Comparison of ENCODE assay signal across 8 cellular contexts in the genomic region with DNA sequence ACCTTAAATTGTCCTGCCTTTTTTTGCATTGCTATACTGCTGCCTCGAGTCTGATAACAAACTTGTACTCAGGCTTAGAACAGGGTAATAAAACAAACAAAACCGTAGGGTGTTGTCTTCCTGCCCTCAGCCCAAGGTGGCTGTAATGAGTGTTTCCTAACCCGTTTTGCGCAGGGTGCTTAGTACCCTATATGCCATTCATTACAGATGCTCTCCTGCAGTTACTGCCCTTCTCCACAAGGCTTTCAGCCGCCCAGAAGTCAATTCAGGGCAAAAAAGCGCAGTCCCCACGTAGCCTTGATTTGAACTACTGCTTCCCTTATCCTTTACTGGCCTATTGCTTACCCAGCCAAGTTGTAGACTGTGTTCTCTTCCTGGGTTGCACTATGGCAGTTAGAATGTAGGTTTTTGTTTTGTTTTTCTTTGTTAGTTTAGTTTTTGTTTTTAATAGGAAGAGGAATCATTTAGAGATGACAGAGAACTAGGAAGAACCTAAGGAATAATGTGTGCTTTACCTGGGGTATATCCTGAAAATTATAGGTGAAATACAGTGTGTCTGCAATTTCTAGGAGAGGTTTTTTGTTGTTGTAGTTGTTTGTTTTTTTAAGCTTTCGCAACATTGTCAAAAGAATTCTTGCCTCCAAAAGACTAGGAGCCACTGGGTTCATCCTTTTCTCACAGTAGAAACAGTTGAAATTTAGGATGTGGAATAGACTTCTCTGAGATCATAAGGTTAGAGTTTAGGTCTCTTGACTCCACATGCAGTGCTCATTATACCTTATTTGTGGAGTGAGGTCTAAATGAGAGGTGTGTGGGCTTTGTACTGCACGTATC. TPM values are rescaled to one million over a fixed set of nuclear protein-coding genes. Genes with fewer than 3 reads are reported as not detected.
A peak's percentile ranks its signal among the peaks of the same experiment; 100 is the strongest.
DNase-seq lines count a peak whose midpoint lies in the region; ATAC-seq and TF ChIP-seq lines count a peak whose summit lies in the region.

No MANE protein-coding gene starts in this region.

- no peak overlapping the region for H3K9ac ChIP-seq in trophoblast cell (ENCODE audit: low read length)

- H3K18ac ChIP-seq in trophoblast cell (ENCODE audit: low read length): no peak overlapping the region

- H2BK120ac ChIP-seq in trophoblast cell (ENCODE audit: insufficient read depth, low read length, poor library complexity): no peak overlapping the region

- H2BK5ac ChIP-seq in trophoblast cell (ENCODE audit: low read depth, low read length, poor library complexity): no peak overlapping the region

- peaks cover 12% of the 10 kb centered on the region for H3K79me2 ChIP-seq in trophoblast cell (ENCODE audit: control insufficient read depth, insufficient read depth, low read length, poor library complexity)

- H3K4me1 ChIP-seq in trophoblast cell (ENCODE audit: control insufficient read depth in 1 of 2, insufficient read depth in 2 of 2, low read length in 2 of 2) (peaks cover 4 to 10% of the 10 kb centered on the region in 2 experiments), uterus (no peaks in the 10 kb centered on the region)

- no peak overlapping the region for H2BK12ac ChIP-seq in trophoblast cell (ENCODE audit: low read length)

- no peak overlapping the region for H2AK5ac ChIP-seq in trophoblast cell (ENCODE audit: low read length)

- DNase-seq in DMS 273 treated with DMSO at 0.1 percent for 48 hours (lab: John Stamatoyannopoulos, UW): peak; percentile 60
- peak; percentile 63 to 91 for DNase-seq in HL-60 (ENCODE audit: low read depth in 1 of 2, low spot score in 1 of 2)
- DNase-seq in activated effector memory CD4-positive, alpha-beta T cell treated with Interleukin-2 at 50 U/mL for 16 hours: peak; percentile 44
- peak; percentile 82 for DNase-seq in germinal center (ENCODE audit: low spot score)
- DNase-seq in trophoblast cell: peak; percentile 57 to 76
- DNase-seq in uterus: no peak

- peak; percentile 67 for ATAC-seq in GM19468 (IDR thresholded peaks at IDR 0.05; ENCODE audit: extremely low read depth, unreplicated experiment)

- intact Hi-C loops in uterus (cut with DNase I; ENCODE audit: low total_unique reads): no loop called here

- H3K4ac ChIP-seq in trophoblast cell (ENCODE audit: low read depth, low read length): peak overlapping the region; percentile 96

- TF ChIP-seq POLR2A in Raji (IDR thresholded peaks at IDR 0.05; ENCODE audit: insufficient read depth, low read depth, low read length) (0 out of 2 replicates have a peak, but pooled peaks have one; percentile 13), uterus (IDR thresholded peaks at IDR 0.05) (no peak)

- H3K9me3 ChIP-seq in trophoblast cell (ENCODE audit: insufficient read depth, low read depth, low read length) (no peaks in the 10 kb centered on the region), uterus (no peaks in the 10 kb centered on the region)

- no peak overlapping the region for H4K12ac ChIP-seq in trophoblast cell (ENCODE audit: low read depth, low read length)

- H3K27ac ChIP-seq in HL-60 (replicated peaks): peak overlapping the region; percentile 95
- no peak overlapping the region for H3K27ac ChIP-seq in trophoblast cell (ENCODE audit: low read depth, low read length)
- H3K27ac ChIP-seq in uterus: peak overlapping the region; percentile 87

- H3K27me3 ChIP-seq in HL-60 (ENCODE audit: insufficient read depth, poor library complexity, severe bottlenecking): no peaks in the 10 kb centered on the region
- H3K27me3 ChIP-seq in trophoblast cell (ENCODE audit: insufficient read depth, low read length): no peaks in the 10 kb centered on the region
- H3K27me3 ChIP-seq in uterus: no peaks in the 10 kb centered on the region

- WGBS in trophoblast cell (ENCODE audit: extremely low coverage, insufficient coverage, insufficient read length): no CpG with 5 or more reads among the region's 9 CpGs

- peak overlapping the region; percentile 92 for H3K4me3 ChIP-seq in HL-60 (replicated peaks; ENCODE audit: insufficient read depth, low read length)
- no peak overlapping the region for H3K4me3 ChIP-seq in trophoblast cell (ENCODE audit: low read depth, low read length)
- peak overlapping the region; percentile 61 to 81 for H3K4me3 ChIP-seq in uterus

- H3K36me3 ChIP-seq in trophoblast cell (ENCODE audit: control insufficient read depth in 1 of 2, insufficient read depth in 2 of 2, low read length in 2 of 2): peaks cover 4 to 8% of the 10 kb centered on the region in 2 experiments
- no peaks in the 10 kb centered on the region for H3K36me3 ChIP-seq in uterus

- TF ChIP-seq CTCF in HL-60 (IDR thresholded peaks at IDR 0.05; ENCODE audit: insufficient read depth, low read length): peak; percentile 56
- peak; percentile 30 to 55 (median 40) for TF ChIP-seq CTCF in uterus (IDR thresholded peaks at IDR 0.05)

- no peak overlapping the region for H3K14ac ChIP-seq in trophoblast cell (ENCODE audit: low read length)

- peaks cover 14% of the 10 kb centered on the region for H3K79me1 ChIP-seq in trophoblast cell (ENCODE audit: low read length)

- no peak overlapping the region for H2AFZ ChIP-seq in trophoblast cell (ENCODE audit: insufficient read depth, low read length, poor library complexity)

- no peak overlapping the region for H4K8ac ChIP-seq in trophoblast cell (ENCODE audit: low read depth, low read length)

- no peak overlapping the region for H4K91ac ChIP-seq in trophoblast cell (ENCODE audit: low read depth, low read length)

- no peak overlapping the region for H3K23ac ChIP-seq in trophoblast cell (ENCODE audit: low read length)

- peak overlapping the region; percentile 75 for H3K4me2 ChIP-seq in trophoblast cell (ENCODE audit: low read length)

RNA-seq across cellular contexts. Expression of gene HMGXB3, which starts 1.3 kb away (rescaled TPM):
- 22.9 and 23.8 TPM in 2 replicates for polyA plus RNA-seq in trophoblast cell (2013)
- 10 to 100 TPM; 19.0 to 43.4 (median 30.2) TPM for total RNA-seq in uterus

RNA-seq across cellular contexts. Expression of gene TIGD6, which starts 1.4 kb away (rescaled TPM):
- polyA plus RNA-seq in trophoblast cell (2013): 3.6 and 3.8 TPM in 2 replicates
- 1 to 10 TPM; 1.2 to 6.8 (median 2.7) TPM for total RNA-seq in uterus

RNA-seq across cellular contexts. Expression of gene SLC26A2, which starts 41.3 kb away (rescaled TPM):
- 4.0 and 4.2 TPM in 2 replicates for polyA plus RNA-seq in trophoblast cell (2013)
- total RNA-seq in uterus: 10 to 100 TPM in 3 of 4 donors, 1 to 10 TPM in 1; 4.6 to 42.9 (median 15.6) TPM

RNA-seq across cellular contexts. Expression of gene PDE6A, which starts 57.3 kb away (rescaled TPM):
- not detected in 2 replicates for polyA plus RNA-seq in trophoblast cell (2013)
- under 1 TPM in 1 of 4 donors, not detected in 3; 0.07 TPM for total RNA-seq in uterus

Comparison
In these comparisons a context has a peak if more than half of its experiments do, and no peak if none do; other contexts are left out.
1. DNase-seq: peak in DMS 273 treated with DMSO at 0.1 percent for 48 hours (single experiment), HL-60 (2 of 2), activated effector memory CD4-positive, alpha-beta T cell treated with Interleukin-2 at 50 U/mL for 16 hours (single experiment), germinal center (single experiment) and trophoblast cell (2 of 2); none in uterus (0 of 2).